In the genomic region with DNA sequence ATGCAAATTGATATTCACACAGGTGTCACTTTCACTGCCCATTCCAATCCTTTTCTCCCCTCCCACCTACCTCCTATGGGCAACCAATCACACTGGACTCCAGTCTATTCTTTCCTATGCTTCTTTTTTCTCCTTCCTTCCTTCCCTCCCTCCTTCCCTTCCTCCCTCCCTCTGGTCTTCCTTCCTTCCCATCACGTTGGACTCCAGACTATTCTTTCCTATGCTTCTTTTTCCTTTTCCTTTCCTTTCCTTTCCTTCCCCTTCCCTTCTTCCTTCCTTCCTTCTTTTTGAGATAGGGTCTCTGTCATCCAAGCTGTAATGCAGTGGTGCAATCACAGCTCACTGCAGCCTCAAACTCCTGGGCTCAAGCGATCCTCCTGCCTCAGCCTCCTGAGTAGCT, we compare ENCODE assay signal across 1 cellular context.
A peak's percentile ranks its signal among the peaks of the same experiment; 100 is the strongest.
TF ChIP-seq lines count a peak whose summit lies in the region.

No MANE protein-coding gene starts in this region.

TF ChIP-seq in K562, 482 proteins besides CTCF, POLR2A, EP300 and RAD21 (continued from another document):
- TF ChIP-seq, protein P1, sequence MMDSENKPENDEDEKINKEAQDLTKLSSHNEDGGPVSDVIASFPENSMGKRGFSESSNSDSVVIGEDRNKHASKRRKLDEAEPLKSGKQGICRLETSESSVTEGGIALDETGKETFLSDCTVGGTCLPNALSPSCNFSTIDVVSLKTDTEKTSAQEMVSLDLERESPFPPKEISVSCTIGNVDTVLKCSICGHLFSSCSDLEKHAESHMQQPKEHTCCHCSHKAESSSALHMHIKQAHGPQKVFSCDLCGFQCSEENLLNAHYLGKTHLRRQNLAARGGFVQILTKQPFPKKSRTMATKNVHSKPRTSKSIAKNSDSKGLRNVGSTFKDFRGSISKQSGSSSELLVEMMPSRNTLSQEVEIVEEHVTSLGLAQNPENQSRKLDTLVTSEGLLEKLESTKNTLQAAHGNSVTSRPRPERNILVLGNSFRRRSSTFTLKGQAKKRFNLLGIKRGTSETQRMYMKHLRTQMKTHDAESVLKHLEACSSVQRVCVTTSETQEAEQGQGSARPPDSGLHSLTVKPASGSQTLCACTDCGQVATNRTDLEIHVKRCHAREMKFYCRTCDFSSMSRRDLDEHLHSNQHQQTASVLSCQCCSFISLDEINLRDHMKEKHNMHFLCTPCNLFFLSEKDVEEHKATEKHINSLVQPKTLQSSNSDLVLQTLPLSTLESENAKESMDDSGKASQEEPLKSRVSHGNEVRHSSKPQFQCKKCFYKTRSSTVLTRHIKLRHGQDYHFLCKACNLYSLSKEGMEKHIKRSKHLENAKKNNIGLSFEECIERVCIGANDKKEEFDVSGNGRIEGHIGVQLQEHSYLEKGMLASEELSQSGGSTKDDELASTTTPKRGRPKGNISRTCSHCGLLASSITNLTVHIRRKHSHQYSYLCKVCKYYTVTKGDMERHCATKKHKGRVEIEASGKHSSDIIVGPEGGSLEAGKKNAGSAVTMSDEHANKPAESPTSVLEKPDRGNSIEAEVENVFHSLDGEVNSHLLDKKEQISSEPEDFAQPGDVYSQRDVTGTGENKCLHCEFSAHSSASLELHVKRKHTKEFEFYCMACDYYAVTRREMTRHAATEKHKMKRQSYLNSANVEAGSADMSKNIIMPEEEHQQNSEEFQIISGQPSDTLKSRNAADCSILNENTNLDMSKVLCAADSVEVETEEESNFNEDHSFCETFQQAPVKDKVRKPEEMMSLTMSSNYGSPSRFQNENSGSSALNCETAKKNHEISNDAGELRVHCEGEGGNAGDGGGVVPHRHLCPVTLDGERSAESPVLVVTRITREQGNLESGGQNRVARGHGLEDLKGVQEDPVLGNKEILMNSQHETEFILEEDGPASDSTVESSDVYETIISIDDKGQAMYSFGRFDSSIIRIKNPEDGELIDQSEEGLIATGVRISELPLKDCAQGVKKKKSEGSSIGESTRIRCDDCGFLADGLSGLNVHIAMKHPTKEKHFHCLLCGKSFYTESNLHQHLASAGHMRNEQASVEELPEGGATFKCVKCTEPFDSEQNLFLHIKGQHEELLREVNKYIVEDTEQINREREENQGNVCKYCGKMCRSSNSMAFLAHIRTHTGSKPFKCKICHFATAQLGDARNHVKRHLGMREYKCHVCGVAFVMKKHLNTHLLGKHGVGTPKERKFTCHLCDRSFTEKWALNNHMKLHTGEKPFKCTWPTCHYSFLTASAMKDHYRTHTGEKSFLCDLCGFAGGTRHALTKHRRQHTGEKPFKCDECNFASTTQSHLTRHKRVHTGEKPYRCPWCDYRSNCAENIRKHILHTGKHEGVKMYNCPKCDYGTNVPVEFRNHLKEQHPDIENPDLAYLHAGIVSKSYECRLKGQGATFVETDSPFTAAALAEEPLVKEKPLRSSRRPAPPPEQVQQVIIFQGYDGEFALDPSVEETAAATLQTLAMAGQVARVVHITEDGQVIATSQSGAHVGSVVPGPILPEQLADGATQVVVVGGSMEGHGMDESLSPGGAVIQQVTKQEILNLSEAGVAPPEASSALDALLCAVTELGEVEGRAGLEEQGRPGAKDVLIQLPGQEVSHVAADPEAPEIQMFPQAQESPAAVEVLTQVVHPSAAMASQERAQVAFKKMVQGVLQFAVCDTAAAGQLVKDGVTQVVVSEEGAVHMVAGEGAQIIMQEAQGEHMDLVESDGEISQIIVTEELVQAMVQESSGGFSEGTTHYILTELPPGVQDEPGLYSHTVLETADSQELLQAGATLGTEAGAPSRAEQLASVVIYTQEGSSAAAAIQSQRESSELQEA (IDR thresholded peaks at IDR 0.05; ENCODE audit: low read depth): no peak
- TF ChIP-seq OTX1 (CRISPR knock-in tag; IDR thresholded peaks at IDR 0.05): peak; percentile 66; the same call in 1 of the 2 replicates
